Comparison of ENCODE assay signal across 8 cellular contexts in the genomic region with DNA sequence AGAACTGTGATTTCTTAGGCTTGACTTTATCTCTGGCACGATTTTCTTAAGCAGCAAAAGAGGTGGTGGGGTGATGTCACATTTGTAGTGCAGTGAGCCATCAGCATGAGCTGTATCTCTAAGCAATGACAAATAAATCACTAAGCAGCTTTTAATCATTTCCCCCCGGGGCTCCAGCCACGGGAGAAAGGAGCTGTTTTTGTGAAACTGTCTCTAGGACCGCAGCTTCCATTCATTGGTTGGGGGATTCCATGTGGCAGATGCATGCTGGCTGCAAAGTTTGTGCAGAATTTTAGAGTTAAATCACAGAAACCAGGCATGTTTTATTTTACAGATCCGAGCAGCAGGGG. TPM values are rescaled to one million over a fixed set of nuclear protein-coding genes. Genes with fewer than 3 reads are reported as not detected.
DNase-seq lines count a peak whose midpoint lies in the region; ATAC-seq and TF ChIP-seq lines count a peak whose summit lies in the region.

No MANE protein-coding gene starts in this region.

- no peaks in the 10 kb centered on the region for H4K20me1 ChIP-seq in osteoblast (ENCODE audit: insufficient read depth, low read length)

- H3K4me3 ChIP-seq in SJCRH30 = peak overlapping the region; percentile 70
- H3K4me3 ChIP-seq in osteoblast (ENCODE audit: insufficient read depth, low read length) = peak overlapping the region; percentile 73

- H3K4me2 ChIP-seq in osteoblast (ENCODE audit: insufficient read depth, low read length) = peak overlapping the region; percentile 96

- peaks cover 27% of the 10 kb centered on the region for H3K4me1 ChIP-seq in SJCRH30
- H3K4me1 ChIP-seq in osteoblast (ENCODE audit: insufficient read depth, low read length) = peaks cover 14% of the 10 kb centered on the region

- ATAC-seq in GM18502 (IDR thresholded peaks at IDR 0.05; ENCODE audit: poor library complexity, unreplicated experiment) (peak; percentile 48), HG02571 (IDR thresholded peaks at IDR 0.05; ENCODE audit: unreplicated experiment) (peak; percentile 28)

- DNase-seq in SJCRH30 (peak; percentile 38 to 68), epithelial cell of prostate (ENCODE audit: low read depth, low spot score) (peak; percentile 43), osteoblast (ENCODE audit: insufficient read length, low spot score, missing footprints) (peak; percentile 76), NOMO-1 treated with dmso at 0.1 percent for 144 hours (lab: John Stamatoyannopoulos, UW; ENCODE audit: unreplicated experiment) (no peak), NCI-H1105 treated with DMSO at 0.1 percent for 48 hours (lab: John Stamatoyannopoulos, UW) (no peak), HCEC 1CT (no peak)

- H3K27ac ChIP-seq in SJCRH30 = peak overlapping the region; percentile 90
- H3K27ac ChIP-seq in epithelial cell of prostate = peak overlapping the region; percentile 41
- peak overlapping the region; percentile 39 for H3K27ac ChIP-seq in osteoblast (ENCODE audit: low read depth, low read length)

- H3K9me3 ChIP-seq in SJCRH30 (replicated peaks) = no peaks in the 10 kb centered on the region
- H3K9me3 ChIP-seq in osteoblast (ENCODE audit: low read depth, low read length) = no peaks in the 10 kb centered on the region

- H3K27me3 ChIP-seq in SJCRH30 = no peaks in the 10 kb centered on the region
- no peaks in the 10 kb centered on the region for H3K27me3 ChIP-seq in osteoblast (ENCODE audit: insufficient read depth, low read length)

- H3K36me3 ChIP-seq in SJCRH30 (peaks cover 7% of the 10 kb centered on the region), osteoblast (ENCODE audit: insufficient read depth, low read length) (no peaks in the 10 kb centered on the region)

- no peak for TF ChIP-seq CTCF in osteoblast (IDR thresholded peaks at IDR 0.05; ENCODE audit: extremely low read depth, low read depth, low read length)

- H3K79me2 ChIP-seq in osteoblast (ENCODE audit: insufficient read depth, low read length) = no peaks in the 10 kb centered on the region

- H2AFZ ChIP-seq in osteoblast (ENCODE audit: low read length) = peak overlapping the region; percentile 63

RNA-seq across cellular contexts. Expression of gene KIAA1217, which starts 0.5 kb away (rescaled TPM):
- 29.7 and 30.6 TPM in 2 replicates for total RNA-seq in SJCRH30 (2014; rRNA removed; shearing (Covaris generic))
- 36.8 and 51.0 TPM in 2 replicates for total RNA-seq in osteoblast

Comparison
In these comparisons a context has a peak if more than half of its experiments do, and no peak if none do; other contexts are left out.
1. DNase-seq: peak in SJCRH30 (2 of 2), epithelial cell of prostate (single experiment) and osteoblast (single experiment); none in NOMO-1 treated with dmso at 0.1 percent for 144 hours (single experiment), NCI-H1105 treated with DMSO at 0.1 percent for 48 hours (single experiment) and HCEC 1CT (single experiment).
2. H3K27ac ChIP-seq: peak in every context shown above with its lines; median percentile 90 in SJCRH30; 41 in epithelial cell of prostate; 39 in osteoblast.